Comparison of ENCODE assay signal across 12 cellular contexts in genomic region chr10:100349087-100349486, GRCh38. TPM values are rescaled to one million over a fixed set of nuclear protein-coding genes. Genes with fewer than 3 reads are reported as not detected.
DNase-seq lines count a peak whose midpoint lies in the region; ATAC-seq and TF ChIP-seq lines count a peak whose summit lies in the region.
"Had no signal": no experiment of that assay in that cellular context is flagged by ENCODE, and none has a peak within 500 bp of the region (broad histone marks: within the 10 kb centered on the region; RNA-seq: fewer than 3 reads in every experiment).

No MANE protein-coding gene starts in this region.

- H3K14ac ChIP-seq in neuronal stem cell (ENCODE audit: low read length) = no peak overlapping the region

- H2BK15ac ChIP-seq in neuronal stem cell (ENCODE audit: low read length) = no peak overlapping the region

- no peak overlapping the region for H4K8ac ChIP-seq in neuronal stem cell (ENCODE audit: low read depth, low read length)

- ATAC-seq in PC-3 (no peak), GM21515 (IDR thresholded peaks at IDR 0.05; ENCODE audit: unreplicated experiment) (no peak), body of pancreas (no peak), HG02970 (IDR thresholded peaks at IDR 0.05; ENCODE audit: low FRiP score, unreplicated experiment) (no peak)

- H3K9me3 ChIP-seq in PC-3 (ENCODE audit: low read length) = no peaks in the 10 kb centered on the region
- peaks cover 0 to 37% of the 10 kb centered on the region in 2 donors for H3K9me3 ChIP-seq in neuronal stem cell (replicated peaks in 1 of 2; ENCODE audit: control insufficient read depth in 2 of 2, insufficient read depth in 1 of 2, low read depth in 1 of 2, low read length in 2 of 2)
- no peaks in the 10 kb centered on the region for H3K9me3 ChIP-seq in body of pancreas
- H3K9me3 ChIP-seq: neutrophil had no signal

- H2BK120ac ChIP-seq in neuronal stem cell (ENCODE audit: low read depth, low read length) = no peak overlapping the region

- H4K91ac ChIP-seq in neuronal stem cell (ENCODE audit: low read depth, low read length, poor library complexity) = no peak overlapping the region

- H3K4me2 ChIP-seq in PC-3 (ENCODE audit: low read length) = peak overlapping the region; percentile 90
- peak overlapping the region; percentile 74 for H3K4me2 ChIP-seq in neuronal stem cell (ENCODE audit: insufficient read depth, low read length, poor library complexity, severe bottlenecking)

- POLR2A ChIA-PET in PC-3 (lab: Charles Lee; ENCODE audit: unreplicated experiment) = interaction anchor here (0.6 kb wide), 1 partner anchor 22 kb away, joined by 4 read pairs; no protein-coding TSS in a partner anchor

- BruUV-seq in PC-3 (replicated peaks; lab: Mats Ljungman, UMichigan) = no TSS peak

- H3K9me2 ChIP-seq in PC-3 (replicated peaks; ENCODE audit: low read length) = no peaks in the 10 kb centered on the region

- H3K27ac ChIP-seq in PC-3 (ENCODE audit: low read length) (no peak overlapping the region), neuronal stem cell (replicated peaks; ENCODE audit: low read length) (no peak overlapping the region), body of pancreas (no peak overlapping the region)
- H3K27ac ChIP-seq: neutrophil had no signal

- CTCF ChIA-PET in PC-3 (lab: Charles Lee) = no interaction called here

- H3K9me3 Mint-ChIP-seq in endothelial cell (ENCODE audit: unreplicated experiment) = no peaks in the 10 kb centered on the region
- H3K9me3 Mint-ChIP-seq: HFFc6 had no signal

- peak overlapping the region; percentile 67 for H3K4me3 ChIP-seq in GM12865 (ENCODE audit: low read depth, low read length)
- peak overlapping the region; percentile 96 for H3K4me3 ChIP-seq in PC-3 (ENCODE audit: low read length)
- peak overlapping the region; percentile 96 to 97 for H3K4me3 ChIP-seq in neuronal stem cell (ENCODE audit: low read length in 2 of 2)
- no peak overlapping the region for H3K4me3 ChIP-seq in body of pancreas

- H3K4ac ChIP-seq in neuronal stem cell (ENCODE audit: low read length) = no peak overlapping the region

- H3K36me3 ChIP-seq in PC-3 (ENCODE audit: low read depth, low read length) (peaks cover 56% of the 10 kb centered on the region), neuronal stem cell (replicated peaks in 1 of 2; ENCODE audit: control insufficient read depth in 2 of 2, insufficient read depth in 2 of 2, low read length in 2 of 2) (peaks cover 57 to 64% of the 10 kb centered on the region in 2 donors), body of pancreas (replicated peaks in 1 of 2; ENCODE audit: insufficient read depth in 1 of 2, low read depth in 2 of 2) (no peaks in the 10 kb centered on the region)
- H3K36me3 ChIP-seq: neutrophil had no signal

- peaks cover 14% of the 10 kb centered on the region for H3K27me3 Mint-ChIP-seq in endothelial cell (ENCODE audit: unreplicated experiment)

- no peak overlapping the region for H3K9ac ChIP-seq in PC-3 (ENCODE audit: low read length)
- peak overlapping the region; percentile 82 for H3K9ac ChIP-seq in neuronal stem cell (ENCODE audit: low read depth, low read length, poor library complexity)

- peak overlapping the region; percentile 35 for H3K18ac ChIP-seq in neuronal stem cell (ENCODE audit: low read length)

- peak overlapping the region; percentile 79 for H2BK5ac ChIP-seq in neuronal stem cell (ENCODE audit: low read length)

- TF ChIP-seq CTCF in GM12865 (IDR thresholded peaks at IDR 0.05; ENCODE audit: insufficient read depth, low read depth, low read length, missing control alignments) (no peak), PC-3 (conservative IDR thresholded peaks at IDR 0.05; ENCODE audit: low read depth, low read length) (no peak), endothelial cell (IDR thresholded peaks at IDR 0.05; ENCODE audit: unreplicated experiment) (no peak), body of pancreas (IDR thresholded peaks at IDR 0.05) (no peak)

- H3K27ac Mint-ChIP-seq in endothelial cell (ENCODE audit: unreplicated experiment) = peak overlapping the region; percentile 62
- H3K27ac Mint-ChIP-seq: HFFc6 had no signal

- no CpG with 5 or more reads among the region's 5 CpGs for WGBS in neuronal stem cell (ENCODE audit: extremely low coverage in 2 of 2, insufficient read length in 2 of 2, insufficient replicate concordance in 1 of 2), 2 donors
- 81 to 100% methylated on average over 1 to 5 of the region's 5 CpGs for WGBS in body of pancreas, 2 donors

- peaks cover 38% of the 10 kb centered on the region for H4K20me1 ChIP-seq in PC-3 (ENCODE audit: low read length)

- H3K79me1 ChIP-seq in neuronal stem cell (ENCODE audit: low read depth, low read length) = peaks cover 9% of the 10 kb centered on the region

- H3K27me3 ChIP-seq in PC-3 (ENCODE audit: low read length) = no peaks in the 10 kb centered on the region
- no peaks in the 10 kb centered on the region for H3K27me3 ChIP-seq in neuronal stem cell (ENCODE audit: control insufficient read depth in 3 of 3, insufficient read depth in 3 of 3, low read depth in 1 of 3, low read length in 3 of 3)
- H3K27me3 ChIP-seq in body of pancreas = no peaks in the 10 kb centered on the region

- H2AFZ ChIP-seq in PC-3 (ENCODE audit: low read length) (no peak overlapping the region), neuronal stem cell (ENCODE audit: low read length) (no peak overlapping the region)

- H2BK12ac ChIP-seq in neuronal stem cell (ENCODE audit: low read length) = no peak overlapping the region

- H3K79me2 ChIP-seq in PC-3 (ENCODE audit: low read length) = peaks cover 53% of the 10 kb centered on the region

- no peak overlapping the region for H2AK5ac ChIP-seq in neuronal stem cell (ENCODE audit: low read depth, low read length)

- H3F3A ChIP-seq in PC-3 (ENCODE audit: low read length, unreplicated experiment) = no peaks in the 10 kb centered on the region

- TF ChIP-seq POLR2A in body of pancreas (IDR thresholded peaks at IDR 0.05) = no peak

- H3K4me1 ChIP-seq in PC-3 (ENCODE audit: insufficient read depth, low read length) = peaks cover 28% of the 10 kb centered on the region
- H3K4me1 ChIP-seq in neuronal stem cell (ENCODE audit: control insufficient read depth in 2 of 2, insufficient read depth in 1 of 2, low read depth in 1 of 2, low read length in 2 of 2) = peaks cover 34 to 38% of the 10 kb centered on the region in 2 donors
- peaks cover 21% of the 10 kb centered on the region for H3K4me1 ChIP-seq in body of pancreas

- no peak for DNase-seq in GM12865 (ENCODE audit: low read depth)
- DNase-seq in PC-3 = no peak
- DNase-seq in endothelial cell (ENCODE audit: low spot score) = no peak
- DNase-seq in neuronal stem cell (ENCODE audit: low spot score) = no peak
- no peak for DNase-seq in body of pancreas
- no peak for DNase-seq in NCI-H69 (lab: John Stamatoyannopoulos, UW)
- DNase-seq: HFFc6, NCI-H1092, T1000 had no signal

- H3K4me1 Mint-ChIP-seq in endothelial cell (ENCODE audit: unreplicated experiment) = peaks cover 77% of the 10 kb centered on the region

- H3K23ac ChIP-seq in neuronal stem cell (ENCODE audit: low read depth, low read length, poor library complexity) = peak overlapping the region; percentile 11

- intact Hi-C loops in PC-3 (cut with micrococcal nuclease) = loop anchor here (5.0 kb wide), 2 partner anchors 43 to 173 kb away; no protein-coding TSS in a partner anchor
- intact Hi-C loops in body of pancreas (cut with DNase I) = no loop called here

- peak overlapping the region; percentile 99 for H3K4me3 Mint-ChIP-seq in endothelial cell (ENCODE audit: unreplicated experiment)

- H3K36me3 Mint-ChIP-seq in endothelial cell (ENCODE audit: low read depth, unreplicated experiment) = peaks cover 60% of the 10 kb centered on the region

RNA-seq across cellular contexts. Expression of gene SCD, which starts 2.1 kb away (rescaled TPM):
- total RNA-seq in PC-3 (2014; rRNA removed) = 116 and 121 TPM in 2 replicates
- 627 TPM for total RNA-seq in endothelial cell (ENCODE audit: unreplicated experiment)
- polyA plus RNA-seq in neuronal stem cell (2013, experiment 1 of 2) = 373 TPM
- 380 TPM for polyA plus RNA-seq in neuronal stem cell (2013, experiment 2 of 2)
- 100 to 1,000 TPM in 1 of 2 donors, 10 to 100 TPM in 1; 14.3 to 128 TPM for total RNA-seq in body of pancreas

RNA-seq across cellular contexts. Expression of gene PKD2L1, which starts 19.1 kb away (rescaled TPM):
- total RNA-seq in PC-3 (2014; rRNA removed) (not detected in 2 replicates), endothelial cell (ENCODE audit: unreplicated experiment) (0.44 TPM), body of pancreas (not detected)
- 0.01 TPM for polyA plus RNA-seq in neuronal stem cell (2013, experiment 1 of 2)
- 0.10 TPM for polyA plus RNA-seq in neuronal stem cell (2013, experiment 2 of 2)
- total RNA-seq: HFFc6 had no signal

Comparison
In these comparisons a context has a peak if more than half of its experiments do, and no peak if none do; other contexts are left out.
1. H3K4me3 ChIP-seq: peak in GM12865 (single experiment), PC-3 (single experiment) and neuronal stem cell (2 of 2); none in body of pancreas (0 of 2).